ENCODE assay signal across 8 cellular contexts in the genomic region with DNA sequence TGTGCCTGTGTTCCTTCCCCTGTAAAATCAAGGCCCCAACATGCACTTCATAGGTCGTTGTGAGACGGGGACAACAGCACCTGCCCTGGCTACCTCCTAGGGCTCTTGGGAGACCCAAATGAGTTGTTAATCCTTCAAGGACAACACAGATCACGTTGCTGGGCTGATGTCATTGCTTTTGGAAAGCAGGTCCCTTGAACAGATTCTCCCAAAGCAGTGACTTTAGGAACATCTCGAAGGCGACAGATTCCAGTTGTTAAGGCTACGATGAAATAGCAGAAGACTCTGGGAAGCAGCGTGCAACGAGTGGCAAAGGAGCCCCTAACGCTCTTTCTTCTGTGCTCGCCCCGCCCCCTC. TPM values are rescaled to one million over a fixed set of nuclear protein-coding genes. Genes with fewer than 3 reads are reported as not detected.
DNase-seq lines count a peak whose midpoint lies in the region; ATAC-seq lines count a peak whose summit lies in the region.

No MANE protein-coding gene starts in this region.

- ATAC-seq in HG02852 (IDR thresholded peaks at IDR 0.05; ENCODE audit: unreplicated experiment) (peak; percentile 2), GM21786 (IDR thresholded peaks at IDR 0.05; ENCODE audit: unreplicated experiment) (no peak), GM18870 (IDR thresholded peaks at IDR 0.05; ENCODE audit: unreplicated experiment) (no peak), left lobe of liver (no peak)

- H3K4me1 ChIP-seq in muscle layer of colon (ENCODE audit: insufficient read depth, low read length), result peaks cover 22% of the 10 kb centered on the region

- no peaks in the 10 kb centered on the region for H3K36me3 Mint-ChIP-seq in activated naive CD8-positive, alpha-beta T cell treated with anti-CD3 and anti-CD28 coated beads for 36 hours

- peak; percentile 93 for DNase-seq in DMS53 (lab: John Stamatoyannopoulos, UW)
- DNase-seq in activated naive CD8-positive, alpha-beta T cell treated with anti-CD3 and anti-CD28 coated beads for 36 hours, result no peak
- no peak for DNase-seq in middle frontal gyrus (ENCODE audit: extremely low spot score, low spot score)
- no peak for DNase-seq in left lobe of liver (ENCODE audit: low spot score)

- peaks cover 2% of the 10 kb centered on the region for H3K9me3 Mint-ChIP-seq in activated naive CD8-positive, alpha-beta T cell treated with anti-CD3 and anti-CD28 coated beads for 36 hours

- peak overlapping the region; percentile 47 to 69 for H3K4me3 ChIP-seq in muscle layer of colon (ENCODE audit: low read depth in 1 of 2, low read length in 2 of 2)

- no peaks in the 10 kb centered on the region for H3K27me3 Mint-ChIP-seq in activated naive CD8-positive, alpha-beta T cell treated with anti-CD3 and anti-CD28 coated beads for 36 hours

- H3K4me1 Mint-ChIP-seq in activated naive CD8-positive, alpha-beta T cell treated with anti-CD3 and anti-CD28 coated beads for 36 hours, result peaks cover 33% of the 10 kb centered on the region

- H3K4me3 Mint-ChIP-seq in activated naive CD8-positive, alpha-beta T cell treated with anti-CD3 and anti-CD28 coated beads for 36 hours, result peak overlapping the region; percentile 79

- H3K27me3 ChIP-seq in muscle layer of colon (ENCODE audit: control insufficient read depth in 1 of 2, insufficient read depth in 2 of 2, low read length in 2 of 2), result no peaks in the 10 kb centered on the region

- H3K27ac Mint-ChIP-seq in activated naive CD8-positive, alpha-beta T cell treated with anti-CD3 and anti-CD28 coated beads for 36 hours, result no peak overlapping the region

- no peaks in the 10 kb centered on the region for H3K36me3 ChIP-seq in muscle layer of colon (ENCODE audit: insufficient read depth, low read length)

- H3K27ac ChIP-seq in muscle layer of colon (ENCODE audit: low read depth, low read length), result peak overlapping the region; percentile 84

- no peaks in the 10 kb centered on the region for H3K9me3 ChIP-seq in muscle layer of colon (ENCODE audit: low read length)

- H3K9ac ChIP-seq in muscle layer of colon (ENCODE audit: low read length), result no peak overlapping the region

RNA-seq across cellular contexts. Expression of gene MAP1LC3B2, which starts 26.2 kb away (rescaled TPM):
- 1 to 10 TPM in 1 of 2 experiments, under 1 TPM in 1; 0.74 to 1.7 TPM for total RNA-seq in activated naive CD8-positive, alpha-beta T cell treated with anti-CD3 and anti-CD28 coated beads for 36 hours
- total RNA-seq in left lobe of liver, result not detected
